ENCODE assay signal across 10 cellular contexts in genomic region chr6:37821449-37821848, GRCh38. TPM values are rescaled to one million over a fixed set of nuclear protein-coding genes. Genes with fewer than 3 reads are reported as not detected.
DNase-seq lines count a peak whose midpoint lies in the region; ATAC-seq, FAIRE-seq and TF ChIP-seq lines count a peak whose summit lies in the region.
"Had no signal": no experiment of that assay in that cellular context is flagged by ENCODE, and none has a peak within 500 bp of the region (broad histone marks: within the 10 kb centered on the region; RNA-seq: fewer than 3 reads in every experiment).

No MANE protein-coding gene starts in this region.

- H3K27ac Mint-ChIP-seq in MCF 10A (ENCODE audit: low read depth, unreplicated experiment), result peak overlapping the region; percentile 71
- peak overlapping the region; percentile 89 for H3K27ac Mint-ChIP-seq in activated naive CD8-positive, alpha-beta T cell

- H3K9me3 ChIP-seq in breast epithelium, result no peaks in the 10 kb centered on the region
- no peaks in the 10 kb centered on the region for H3K9me3 ChIP-seq in HepG2 (ENCODE audit: low read length)
- H3K9me3 ChIP-seq in thoracic aorta, result no peaks in the 10 kb centered on the region

- TF ChIP-seq POLR2A in breast epithelium (IDR thresholded peaks at IDR 0.05) (no peak), HepG2 (IDR thresholded peaks at IDR 0.05; ENCODE audit: insufficient read depth in 1 of 2, low read depth in 2 of 2, low read length in 2 of 2) (no peak)

- POLR2A ChIA-PET in MCF 10A (lab: Yijun Ruan, JAX), result interaction anchor here (0.6 to 4.3 kb wide), 5 partner anchors 10 to 76 kb away, joined by 3 to 39 read pairs (median 3); no protein-coding TSS in a partner anchor
- POLR2A ChIA-PET in HepG2 (lab: Yijun Ruan, JAX), result interaction anchor here (1.4 kb wide), 1 partner anchor 30 kb away, joined by 8 read pairs; no protein-coding TSS in a partner anchor

- WGBS in HepG2 (ENCODE audit: low lambda C conversion rate), result 86% methylated on average over 7 of the region's 7 CpGs

- H3K4me3 ChIP-seq in breast epithelium (peak overlapping the region in 1 of 3 donors; percentile 92), HepG2 (replicated peaks in 1 of 3; ENCODE audit: insufficient read depth in 1 of 3, low read depth in 2 of 3, low read length in 3 of 3) (peak overlapping the region; percentile 76 to 93 (median 86); a peak in 4 of 6 replicates), thoracic aorta (peak overlapping the region; percentile 85)

- peak overlapping the region; percentile 98; the same call in 1 of the 2 replicates for H3K9ac ChIP-seq in HepG2 (ENCODE audit: insufficient read depth, low read depth, low read length)

- peaks cover 36% of the 10 kb centered on the region for H3K4me1 Mint-ChIP-seq in MCF 10A (ENCODE audit: insufficient read depth, unreplicated experiment)
- peaks cover 74% of the 10 kb centered on the region for H3K4me1 Mint-ChIP-seq in activated naive CD8-positive, alpha-beta T cell (ENCODE audit: low read depth)

- H3K4me1 ChIP-seq in breast epithelium, result peaks cover 0 to 15% of the 10 kb centered on the region in 2 donors
- H3K4me1 ChIP-seq in HepG2 (ENCODE audit: insufficient read depth, low read length), result peaks cover 74% of the 10 kb centered on the region
- peaks cover 44 to 66% of the 10 kb centered on the region in 2 donors for H3K4me1 ChIP-seq in thoracic aorta (ENCODE audit: control insufficient read depth in 1 of 2, low read depth in 2 of 2)

- peaks cover 16% of the 10 kb centered on the region for H3K36me3 Mint-ChIP-seq in MCF 10A (ENCODE audit: insufficient read depth, unreplicated experiment)
- H3K36me3 Mint-ChIP-seq in activated naive CD8-positive, alpha-beta T cell, result peaks cover 4% of the 10 kb centered on the region

- no peaks in the 10 kb centered on the region for H3K9me3 Mint-ChIP-seq in MCF 10A (ENCODE audit: unreplicated experiment)
- no peaks in the 10 kb centered on the region for H3K9me3 Mint-ChIP-seq in activated naive CD8-positive, alpha-beta T cell (ENCODE audit: low read depth)

- no peak overlapping the region for H2AFZ ChIP-seq in HepG2 (ENCODE audit: low read length)

- DNase-seq in MCF 10A (ENCODE audit: unreplicated experiment), result no peak
- no peak for DNase-seq in breast epithelium (ENCODE audit: low spot score in 2 of 2)
- no peak for DNase-seq in HepG2 (ENCODE audit: low spot score)
- no peak for DNase-seq in thoracic aorta (ENCODE audit: low spot score)
- no peak for DNase-seq in COLO829 (ENCODE audit: low spot score)
- DNase-seq: COR-L47, Kasumi-1 had no signal

- no peak for TF ChIP-seq RAD21 in HepG2 (CRISPR knock-in tag; IDR thresholded peaks at IDR 0.05)

- no peaks in the 10 kb centered on the region for H3K27me3 Mint-ChIP-seq in MCF 10A (ENCODE audit: insufficient read depth, unreplicated experiment)
- H3K27me3 Mint-ChIP-seq in activated naive CD8-positive, alpha-beta T cell, result no peaks in the 10 kb centered on the region

- peaks cover 53% of the 10 kb centered on the region for H4K20me1 ChIP-seq in HepG2 (ENCODE audit: insufficient read depth, low read length)

- no peak for TF ChIP-seq EP300 in HepG2 (IDR thresholded peaks at IDR 0.05; ENCODE audit: low read depth in 2 of 2, low read length in 2 of 2)
- TF ChIP-seq EP300 in HepG2 (CRISPR knock-in tag; IDR thresholded peaks at IDR 0.05; ENCODE audit: borderline replicate concordance), result no peak

- no peak for FAIRE-seq in HepG2 (lab: Jason Lieb, UNC)

- peak overlapping the region; percentile 87 for H3K4me2 ChIP-seq in HepG2 (ENCODE audit: low read depth, low read length)

- TF ChIP-seq CTCF in MCF 10A (IDR thresholded peaks at IDR 0.05; ENCODE audit: unreplicated experiment) (no peak), breast epithelium (IDR thresholded peaks at IDR 0.05) (no peak), HepG2 (CRISPR knock-in tag; IDR thresholded peaks at IDR 0.05) (no peak), thoracic aorta (IDR thresholded peaks at IDR 0.05) (no peak)

- BruUV-seq in MCF 10A (replicated peaks; lab: Mats Ljungman, UMichigan) (no TSS peak), HepG2 (replicated peaks; lab: Mats Ljungman, UMichigan) (no TSS peak)

- no peaks in the 10 kb centered on the region for H3K36me3 ChIP-seq in breast epithelium
- no peaks in the 10 kb centered on the region for H3K36me3 ChIP-seq in HepG2 (replicated peaks in 1 of 2; ENCODE audit: control insufficient read depth in 1 of 2, insufficient read depth in 2 of 2, low read length in 2 of 2)
- H3K36me3 ChIP-seq in thoracic aorta, result no peaks in the 10 kb centered on the region

- no peaks in the 10 kb centered on the region for H3K27me3 ChIP-seq in breast epithelium
- H3K27me3 ChIP-seq in HepG2 (ENCODE audit: control insufficient read depth in 1 of 2, insufficient read depth in 2 of 2, low read length in 2 of 2), result no peaks in the 10 kb centered on the region; a peak in 1 of 5 replicates
- H3K27me3 ChIP-seq in thoracic aorta (replicated peaks; ENCODE audit: insufficient read depth), result no peaks in the 10 kb centered on the region

- CTCF ChIA-PET in MCF 10A (lab: Yijun Ruan, JAX) (interaction anchor here (0.6 to 1.3 kb wide), 2 partner anchors 31 to 39 kb away, joined by 3 to 4 read pairs; no protein-coding TSS in a partner anchor), HepG2 (lab: Yijun Ruan, JAX; ENCODE audit: low intra/inter-chr PET ratio, low total read pairs) (no interaction called here)

- in situ Hi-C loops in HepG2 (cut with HindIII; ENCODE audit: extremely low pct_ligation_motif_present, low pct_unique_long_range_greater_than_20kb), result no loop called here

- H3K27ac ChIP-seq in breast epithelium, result no peak overlapping the region
- H3K27ac ChIP-seq in HepG2 (ENCODE audit: extremely low read length, insufficient read depth, low read length), result no peak overlapping the region
- H3K27ac ChIP-seq in thoracic aorta, result no peak overlapping the region

- peak overlapping the region; percentile 91 for H3K4me3 Mint-ChIP-seq in MCF 10A (ENCODE audit: unreplicated experiment)
- peak overlapping the region; percentile 93 for H3K4me3 Mint-ChIP-seq in activated naive CD8-positive, alpha-beta T cell

- peaks cover 64% of the 10 kb centered on the region for H3K79me2 ChIP-seq in HepG2 (ENCODE audit: insufficient read depth, low read length)

- intact Hi-C loops in MCF 10A (cut with micrococcal nuclease), result loop anchor here (5.0 kb wide), 1 partner anchor 41 kb away; no protein-coding TSS in a partner anchor
- intact Hi-C loops in breast epithelium (cut with DNase I; ENCODE audit: low total_unique reads), result no loop called here
- intact Hi-C loops in HepG2 (cut with micrococcal nuclease; ENCODE audit: unreplicated experiment), result loop anchor here (2.0 kb wide), 1 partner anchor 39 kb away; no protein-coding TSS in a partner anchor

- no peak for ATAC-seq in HepG2
- no peak for ATAC-seq in thoracic aorta (ENCODE audit: insufficient number of reproducible peaks, low FRiP score, low read depth)
- ATAC-seq in HG03095 (IDR thresholded peaks at IDR 0.05; ENCODE audit: unreplicated experiment), result no peak
- no peak for ATAC-seq in HG03097 (IDR thresholded peaks at IDR 0.05; ENCODE audit: low FRiP score, unreplicated experiment)

TF ChIP-seq in HepG2, 621 proteins besides CTCF, POLR2A, EP300 and RAD21 (continues in another document):
- no peak for TF ChIP-seq JARID2 (CRISPR knock-in tag; IDR thresholded peaks at IDR 0.05; ENCODE audit: insufficient replicate concordance)
- no peak for TF ChIP-seq ZNF747 (CRISPR knock-in tag; IDR thresholded peaks at IDR 0.05; ENCODE audit: borderline replicate concordance)
- TF ChIP-seq, protein P1, sequence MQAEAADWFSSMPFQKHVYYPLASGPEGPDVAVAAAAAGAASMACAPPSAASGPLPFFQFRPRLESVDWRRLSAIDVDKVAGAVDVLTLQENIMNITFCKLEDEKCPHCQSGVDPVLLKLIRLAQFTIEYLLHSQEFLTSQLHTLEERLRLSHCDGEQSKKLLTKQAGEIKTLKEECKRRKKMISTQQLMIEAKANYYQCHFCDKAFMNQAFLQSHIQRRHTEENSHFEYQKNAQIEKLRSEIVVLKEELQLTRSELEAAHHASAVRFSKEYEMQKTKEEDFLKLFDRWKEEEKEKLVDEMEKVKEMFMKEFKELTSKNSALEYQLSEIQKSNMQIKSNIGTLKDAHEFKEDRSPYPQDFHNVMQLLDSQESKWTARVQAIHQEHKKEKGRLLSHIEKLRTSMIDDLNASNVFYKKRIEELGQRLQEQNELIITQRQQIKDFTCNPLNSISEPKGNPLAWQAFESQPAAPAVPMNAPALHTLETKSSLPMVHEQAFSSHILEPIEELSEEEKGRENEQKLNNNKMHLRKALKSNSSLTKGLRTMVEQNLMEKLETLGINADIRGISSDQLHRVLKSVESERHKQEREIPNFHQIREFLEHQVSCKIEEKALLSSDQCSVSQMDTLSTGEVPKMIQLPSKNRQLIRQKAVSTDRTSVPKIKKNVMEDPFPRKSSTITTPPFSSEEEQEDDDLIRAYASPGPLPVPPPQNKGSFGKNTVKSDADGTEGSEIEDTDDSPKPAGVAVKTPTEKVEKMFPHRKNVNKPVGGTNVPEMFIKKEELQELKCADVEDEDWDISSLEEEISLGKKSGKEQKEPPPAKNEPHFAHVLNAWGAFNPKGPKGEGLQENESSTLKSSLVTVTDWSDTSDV (CRISPR knock-in tag; IDR thresholded peaks at IDR 0.05), result no peak

RNA-seq across cellular contexts. Expression of gene ZFAND3, which starts 1.9 kb away (rescaled TPM):
- total RNA-seq in MCF 10A (2022), result 85.0 and 100 TPM in 2 replicates
- total RNA-seq in breast epithelium, result 10 to 100 TPM; 34.1 to 53.0 (median 36.0) TPM
- total RNA-seq in HepG2 (2016; rRNA removed; fragmentation: Illumina TruSeq; extraction: Trizol), result 16.4 and 18.9 TPM in 2 replicates
- total RNA-seq in HepG2 (2016; cell fraction: cytosol; rRNA removed; fragmentation: Illumina TruSeq; extraction: Trizol; ENCODE audit: low read depth), result 5.8 and 9.0 TPM in 2 replicates
- total RNA-seq in HepG2 (2016; cell fraction: insoluble cytoplasmic fraction; rRNA removed; fragmentation: Illumina TruSeq; extraction: Trizol), result 14.6 and 17.0 TPM in 2 replicates
- 18.4 and 18.8 TPM in 2 replicates for total RNA-seq in HepG2 (2016; cell fraction: membrane; rRNA removed; fragmentation: Illumina TruSeq; extraction: Trizol)
- 15.4 and 17.1 TPM in 2 replicates for total RNA-seq in HepG2 (2016; cell fraction: nucleus; rRNA removed; fragmentation: Illumina TruSeq; extraction: Trizol)
- 17.1 and 18.6 TPM in 2 replicates for polyA plus RNA-seq in HepG2 (2011; rRNA removed)
- 16.2 and 21.9 TPM in 2 replicates for polyA plus RNA-seq in HepG2 (2011; cell fraction: cytosol; rRNA removed)
- polyA plus RNA-seq in HepG2 (2011; cell fraction: nucleus; rRNA removed), result 10.7 and 11.5 TPM in 2 replicates
- polyA plus RNA-seq in HepG2 (2012), result 101 and 105 TPM in 2 replicates
- 25.4 and 26.8 TPM in 2 replicates for polyA plus RNA-seq in HepG2 (2016; cell fraction: cytosol; fragmentation: Illumina TruSeq; extraction: Trizol; ENCODE audit: low read depth)
- 56.7 and 68.8 TPM in 2 replicates for polyA plus RNA-seq in HepG2 (2016; cell fraction: insoluble cytoplasmic fraction; fragmentation: Illumina TruSeq; extraction: Trizol; ENCODE audit: low read depth)
- polyA plus RNA-seq in HepG2 (2016; cell fraction: membrane; fragmentation: Illumina TruSeq; extraction: Trizol; ENCODE audit: low read depth), result 36.3 and 43.5 TPM in 2 replicates
- 49.1 and 59.9 TPM in 2 replicates for polyA plus RNA-seq in HepG2 (2016; cell fraction: nucleus; fragmentation: Illumina TruSeq; extraction: Trizol; ENCODE audit: insufficient read depth, low read depth)
- polyA minus RNA-seq in HepG2 (2011; rRNA and poly(A)+ RNA removed; ENCODE audit: low replicate concordance), result 8.2 and 21.8 TPM in 2 replicates
- 18.6 and 29.8 TPM in 2 replicates for polyA minus RNA-seq in HepG2 (2011; cell fraction: cytosol; rRNA and poly(A)+ RNA removed)
- polyA minus RNA-seq in HepG2 (2011; cell fraction: nucleus; rRNA and poly(A)+ RNA removed), result 20.0 and 35.3 TPM in 2 replicates
- 10 to 100 TPM; 45.4 to 56.2 TPM for total RNA-seq in thoracic aorta
